Comparison of ENCODE assay signal across 8 cellular contexts in genomic region chr3:157088506-157089454, GRCh38.
DNase-seq lines count a peak whose midpoint lies in the region; ATAC-seq and TF ChIP-seq lines count a peak whose summit lies in the region.

No MANE protein-coding gene starts in this region.

- H3K9me3 Mint-ChIP-seq in activated CD4-positive, alpha-beta memory T cell treated with anti-CD3 and anti-CD28 coated beads for 36 hours: no peaks in the 10 kb centered on the region
- H3K9me3 Mint-ChIP-seq in endodermal cell: no peaks in the 10 kb centered on the region

- peak; percentile 98 for DNase-seq in Ammon's horn (ENCODE audit: low spot score)
- peak; percentile 96 for DNase-seq in activated CD4-positive, alpha-beta memory T cell treated with anti-CD3 and anti-CD28 coated beads for 36 hours
- DNase-seq in endodermal cell: peak; percentile 97
- DNase-seq in stimulated activated CD8-positive, alpha-beta memory T cell treated with anti-CD3 and anti-CD28 coated beads, Interleukin-4, amount 100 ng/mL, for 24 hours (ENCODE audit: low read depth): peak; percentile 91
- no peak for DNase-seq in NCI-H82 (lab: John Stamatoyannopoulos, UW)

- H3K9me3 ChIP-seq in endodermal cell (ENCODE audit: control insufficient read depth, low read length) (no peaks in the 10 kb centered on the region), mononuclear cell (ENCODE audit: low read depth, low read length) (no peaks in the 10 kb centered on the region)

- peak; percentile 16 for TF ChIP-seq CTCF in endodermal cell (conservative IDR thresholded peaks at IDR 0.05)

- ATAC-seq in GM19438 (IDR thresholded peaks at IDR 0.05; ENCODE audit: low read depth, unreplicated experiment) (peak; percentile 72), HG03575 (IDR thresholded peaks at IDR 0.05; ENCODE audit: extremely low read depth, insufficient number of reproducible peaks, low FRiP score, unreplicated experiment) (peak; percentile 39)

- peak overlapping the region; percentile 94 for H3K27ac ChIP-seq in endodermal cell (ENCODE audit: low read depth, low read length)

- CTCF ChIA-PET in activated CD4-positive, alpha-beta memory T cell treated with anti-CD3 and anti-CD28 coated beads for 36 hours (lab: Charles Lee): interaction anchor here (0.7 to 5.2 kb wide), 24 partner anchors 8 to 937 kb away, joined by 3 to 53 read pairs (median 4); partner anchors contain the start of genes SSR3 and TIPARP

- intact Hi-C loops in activated CD4-positive, alpha-beta memory T cell treated with anti-CD3 and anti-CD28 coated beads for 36 hours (cut with micrococcal nuclease): loop anchor here (1.0 to 5.0 kb wide), 10 partner anchors 10 to 605 kb away; partner anchors contain the start of genes CCNL1, LEKR1, SSR3 and TIPARP

- peaks cover 64% of the 10 kb centered on the region for H3K4me1 Mint-ChIP-seq in activated CD4-positive, alpha-beta memory T cell treated with anti-CD3 and anti-CD28 coated beads for 36 hours (ENCODE audit: low read depth)
- H3K4me1 Mint-ChIP-seq in endodermal cell: peaks cover 41% of the 10 kb centered on the region

- H3K27me3 ChIP-seq in endodermal cell (ENCODE audit: control insufficient read depth, insufficient read depth, low read length, poor library complexity, severe bottlenecking) (no peaks in the 10 kb centered on the region), mononuclear cell (ENCODE audit: insufficient read depth, low read length) (no peaks in the 10 kb centered on the region)

- POLR2A ChIA-PET in activated CD4-positive, alpha-beta memory T cell treated with anti-CD3 and anti-CD28 coated beads for 36 hours (lab: Charles Lee): interaction anchor here (0.7 to 3.3 kb wide), 25 partner anchors 10 to 579 kb away, joined by 3 to 67 read pairs (median 6); partner anchors contain the start of genes CCNL1, SSR3 and TIPARP

- 1% methylated on average over 22 to 61 of the region's 61 CpGs for WGBS in endodermal cell (ENCODE audit: insufficient coverage in 1 of 2, insufficient read length in 1 of 2), 2 experiments

- H3K4me1 ChIP-seq in endodermal cell (ENCODE audit: control insufficient read depth, insufficient read depth, low read length): peaks cover 13% of the 10 kb centered on the region
- H3K4me1 ChIP-seq in mononuclear cell (ENCODE audit: insufficient read depth, low read length): peaks cover 27% of the 10 kb centered on the region

- peak overlapping the region; percentile 72 for H3K4me3 Mint-ChIP-seq in activated CD4-positive, alpha-beta memory T cell treated with anti-CD3 and anti-CD28 coated beads for 36 hours
- peak overlapping the region; percentile 62 for H3K4me3 Mint-ChIP-seq in endodermal cell

- H3K4me3 ChIP-seq in endodermal cell (ENCODE audit: low read length) (peak overlapping the region; percentile 71), mononuclear cell (ENCODE audit: low read length) (peak overlapping the region; percentile 67)

- H3K36me3 Mint-ChIP-seq in activated CD4-positive, alpha-beta memory T cell treated with anti-CD3 and anti-CD28 coated beads for 36 hours: no peaks in the 10 kb centered on the region
- H3K36me3 Mint-ChIP-seq in endodermal cell (ENCODE audit: low read depth): no peaks in the 10 kb centered on the region

- peak overlapping the region; percentile 75 for H3K9ac ChIP-seq in endodermal cell (ENCODE audit: extremely low read depth, low read length, poor library complexity, severe bottlenecking)

- H3K36me3 ChIP-seq in endodermal cell (ENCODE audit: control insufficient read depth, insufficient read depth, low read length): no peaks in the 10 kb centered on the region

- H3K27me3 Mint-ChIP-seq in activated CD4-positive, alpha-beta memory T cell treated with anti-CD3 and anti-CD28 coated beads for 36 hours: no peaks in the 10 kb centered on the region
- H3K27me3 Mint-ChIP-seq in endodermal cell (ENCODE audit: insufficient read depth): peaks cover 3% of the 10 kb centered on the region

- H3K27ac Mint-ChIP-seq in activated CD4-positive, alpha-beta memory T cell treated with anti-CD3 and anti-CD28 coated beads for 36 hours: peak overlapping the region; percentile 96
- H3K27ac Mint-ChIP-seq in endodermal cell: peak overlapping the region; percentile 85
